Comparison of ENCODE assay signal across 25 cellular contexts in the genomic region with DNA sequence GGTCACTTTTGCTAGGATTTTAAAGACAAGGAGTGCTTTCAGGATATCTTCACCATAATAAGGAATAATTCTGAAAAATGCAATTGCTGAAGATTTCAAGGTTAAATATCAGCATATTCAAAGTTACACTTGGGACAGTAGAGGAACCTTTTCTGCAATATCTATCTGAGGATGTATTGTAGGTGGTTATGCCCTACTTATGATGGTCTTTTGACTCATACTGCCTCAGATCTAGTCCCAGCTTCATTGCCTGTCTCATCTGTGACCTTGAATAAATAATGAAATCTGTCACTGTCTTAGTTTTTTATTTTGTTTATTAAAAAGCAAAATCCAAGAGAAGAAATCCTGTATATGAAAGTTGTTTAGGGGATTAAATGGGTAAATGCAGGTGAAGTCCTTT. TPM values are rescaled to one million over a fixed set of nuclear protein-coding genes. Genes with fewer than 3 reads are reported as not detected.
DNase-seq lines count a peak whose midpoint lies in the region; ATAC-seq, FAIRE-seq and TF ChIP-seq lines count a peak whose summit lies in the region.
"Had no signal": no experiment of that assay in that cellular context is flagged by ENCODE, and none has a peak within 500 bp of the region (broad histone marks: within the 10 kb centered on the region; RNA-seq: fewer than 3 reads in every experiment).

No MANE protein-coding gene starts in this region.

- peaks cover 0 to 14% (median 10%) of the 10 kb centered on the region in 4 donors for H3K4me1 ChIP-seq in stomach

- no peak for TF ChIP-seq CTCF in stomach (IDR thresholded peaks at IDR 0.05)
- TF ChIP-seq CTCF in D721Med (IDR thresholded peaks at IDR 0.05; ENCODE audit: insufficient read depth, missing control alignments) = no peak

- H3K9me3 Mint-ChIP-seq in IgD-negative memory B cell (peaks cover 0 to 4% (median 0%) of the 10 kb centered on the region in 3 donors), naive B cell (peaks cover 0 to 8% (median 4%) of the 10 kb centered on the region in 7 donors)
- peaks cover 7 to 9% of the 10 kb centered on the region in 2 donors for H3K9me3 Mint-ChIP-seq in stimulated activated naive B cell treated with anti-CD40 and anti-IgM and Interleukin-4, amounts not matched to agents 10 μg/mL and 1 μg/mL and 100 μg/mL, for 72 hours
- H3K9me3 Mint-ChIP-seq: CD8-positive, alpha-beta T cell; HFFc6 had no signal

- H3K4me3 ChIP-seq in stomach = no peak overlapping the region
- H3K4me3 ChIP-seq: BLaER1 treated with 17β-estradiol and CSF1 and Interleukin-3, amounts not matched to agents 10 nM and 100 nM; GM23248 had no signal

- H3K36me3 ChIP-seq in stomach = no peaks in the 10 kb centered on the region
- H3K36me3 ChIP-seq: BLaER1 treated with 17β-estradiol and CSF1 and Interleukin-3, amounts not matched to agents 10 nM and 100 nM had no signal

- no peak for TF ChIP-seq EP300 in stomach (IDR thresholded peaks at IDR 0.05)

- H3K27ac Mint-ChIP-seq in IgD-negative memory B cell = peak overlapping the region; percentile 79 to 96 (median 82)
- no peak overlapping the region for H3K27ac Mint-ChIP-seq in T-helper 17 cell
- H3K27ac Mint-ChIP-seq in naive B cell = peak overlapping the region in 5 of 6 donors; percentile 75 to 91 (median 89)
- peak overlapping the region; percentile 95 for H3K27ac Mint-ChIP-seq in stimulated activated naive B cell treated with anti-CD40 and anti-IgM and Interleukin-4, amounts not matched to agents 10 μg/mL and 1 μg/mL and 100 μg/mL, for 72 hours
- H3K27ac Mint-ChIP-seq: CD8-positive, alpha-beta T cell; HFFc6 had no signal

- intact Hi-C loops in stomach (cut with DNase I; ENCODE audit: low total_unique reads) = no loop called here

- peaks cover 44 to 50% (median 47%) of the 10 kb centered on the region in 3 donors for H3K4me1 Mint-ChIP-seq in IgD-negative memory B cell
- H3K4me1 Mint-ChIP-seq in T-helper 17 cell = peaks cover 6% of the 10 kb centered on the region
- H3K4me1 Mint-ChIP-seq in naive B cell = peaks cover 51 to 63% (median 58%) of the 10 kb centered on the region in 3 donors
- peaks cover 36 to 63% of the 10 kb centered on the region in 2 donors for H3K4me1 Mint-ChIP-seq in stimulated activated naive B cell treated with anti-CD40 and anti-IgM and Interleukin-4, amounts not matched to agents 10 μg/mL and 1 μg/mL and 100 μg/mL, for 72 hours

- peaks cover 0 to 6% (median 0%) of the 10 kb centered on the region in 3 donors for H3K27me3 ChIP-seq in stomach

- no peaks in the 10 kb centered on the region for H3K9me3 ChIP-seq in T-helper 17 cell (ENCODE audit: control insufficient read depth, low read length, poor library complexity, severe bottlenecking)
- no peaks in the 10 kb centered on the region for H3K9me3 ChIP-seq in stomach

- no peak for TF ChIP-seq POLR2A in stomach (IDR thresholded peaks at IDR 0.05)

- H3K27me3 Mint-ChIP-seq in IgD-negative memory B cell (no peaks in the 10 kb centered on the region), T-helper 17 cell (peaks cover 23% of the 10 kb centered on the region), naive B cell (no peaks in the 10 kb centered on the region)
- H3K27me3 Mint-ChIP-seq in stimulated activated naive B cell treated with anti-CD40 and anti-IgM and Interleukin-4, amounts not matched to agents 10 μg/mL and 1 μg/mL and 100 μg/mL, for 72 hours = no peaks in the 10 kb centered on the region

- H3K27ac ChIP-seq in stomach = no peak overlapping the region
- H3K27ac ChIP-seq: BLaER1 treated with 17β-estradiol and CSF1 and Interleukin-3, amounts not matched to agents 10 nM and 100 nM; GM23248 had no signal

- no peak for FAIRE-seq in D721Med (lab: Jason Lieb, UNC)
- FAIRE-seq: A204.1, GM12891, H54, HepG2 had no signal

- ATAC-seq in T-helper 17 cell = no peak
- no peak for ATAC-seq in naive B cell (ENCODE audit: low read depth in 2 of 2)
- peak in 1 of 2 donors; percentile 38 for ATAC-seq in stimulated activated naive B cell treated with anti-CD40 and anti-IgM and Interleukin-4, amounts not matched to agents 10 μg/mL and 1 μg/mL and 100 μg/mL, for 72 hours (replicated peaks)
- no peak for ATAC-seq in HG03159 (IDR thresholded peaks at IDR 0.05; ENCODE audit: unreplicated experiment)
- ATAC-seq: CD8-positive, alpha-beta T cell; HepG2 had no signal

- H3K4me3 Mint-ChIP-seq in IgD-negative memory B cell (peak overlapping the region; percentile 87 to 99 (median 95)), T-helper 17 cell (peak overlapping the region; percentile 31), naive B cell (peak overlapping the region; percentile 87 to 99 (median 97))
- H3K4me3 Mint-ChIP-seq in stimulated activated naive B cell treated with anti-CD40 and anti-IgM and Interleukin-4, amounts not matched to agents 10 μg/mL and 1 μg/mL and 100 μg/mL, for 72 hours = peak overlapping the region; percentile 71 to 73
- H3K4me3 Mint-ChIP-seq: CD8-positive, alpha-beta T cell; HFFc6 had no signal

- H3K36me3 Mint-ChIP-seq in IgD-negative memory B cell (peaks cover 29% of the 10 kb centered on the region), T-helper 17 cell (ENCODE audit: low read depth) (no peaks in the 10 kb centered on the region), naive B cell (peaks cover 15 to 46% of the 10 kb centered on the region in 2 donors)
- peaks cover 11 to 12% of the 10 kb centered on the region in 2 donors for H3K36me3 Mint-ChIP-seq in stimulated activated naive B cell treated with anti-CD40 and anti-IgM and Interleukin-4, amounts not matched to agents 10 μg/mL and 1 μg/mL and 100 μg/mL, for 72 hours
- H3K36me3 Mint-ChIP-seq: CD8-positive, alpha-beta T cell had no signal

- DNase-seq in T-helper 17 cell = no peak
- DNase-seq in naive B cell = no peak
- no peak for DNase-seq in stimulated activated naive B cell treated with anti-CD40 and anti-IgM and Interleukin-4, amounts not matched to agents 10 μg/mL and 1 μg/mL and 100 μg/mL, for 72 hours
- no peak for DNase-seq in stomach
- DNase-seq in D721Med (ENCODE audit: insufficient read length, low spot score) = no peak
- DNase-seq in H4 (ENCODE audit: low spot score) = no peak
- DNase-seq: ACHN; Calu3; CD8-positive, alpha-beta T cell; DMS 273 treated with DMSO at 0.1 percent for 48 hours; DMS53; DND-41; EL; GM23248; HCEC 1CT; HFFc6; KG1 had no signal

RNA-seq across cellular contexts. Expression of a gene that starts 2.9 kb away (rescaled TPM):
- polyA plus RNA-seq in IgD-negative memory B cell = 599 TPM
- total RNA-seq in T-helper 17 cell = 10 to 100 TPM in 1 of 2 donors, 1 to 10 TPM in 1; 2.8 to 11.9 TPM
- 100 to 1,000 TPM; 473 to 679 (median 597) TPM for polyA plus RNA-seq in naive B cell (ENCODE audit: low read depth in 6 of 6)
- 10 to 100 TPM in 2 of 5 donors, 1 to 10 TPM in 2, not detected in 1; 1.1 to 24.3 (median 8.5) TPM for total RNA-seq in stomach
- polyA plus RNA-seq in stomach = 1 to 10 TPM in 1 of 3 donors, under 1 TPM in 2; 0.31 to 2.1 (median 0.44) TPM
- total RNA-seq in H4 (2014; rRNA removed; shearing (Covaris generic)) = 0.06 and 0.48 TPM in 2 replicates
- total RNA-seq: G401, GM23248 had no signal
- polyA plus RNA-seq: GM23248, HepG2 had no signal

Comparison
In these comparisons a context has a peak if more than half of its experiments do, and no peak if none do; other contexts are left out.
1. H3K4me3 Mint-ChIP-seq: peak in every context shown above with its lines; median percentile 97 in naive B cell; 95 in IgD-negative memory B cell; 72 in stimulated activated naive B cell treated with anti-CD40 and anti-IgM and Interleukin-4, amounts not matched to agents 10 μg/mL and 1 μg/mL and 100 μg/mL, for 72 hours; 31 in T-helper 17 cell.